In the genomic region with DNA sequence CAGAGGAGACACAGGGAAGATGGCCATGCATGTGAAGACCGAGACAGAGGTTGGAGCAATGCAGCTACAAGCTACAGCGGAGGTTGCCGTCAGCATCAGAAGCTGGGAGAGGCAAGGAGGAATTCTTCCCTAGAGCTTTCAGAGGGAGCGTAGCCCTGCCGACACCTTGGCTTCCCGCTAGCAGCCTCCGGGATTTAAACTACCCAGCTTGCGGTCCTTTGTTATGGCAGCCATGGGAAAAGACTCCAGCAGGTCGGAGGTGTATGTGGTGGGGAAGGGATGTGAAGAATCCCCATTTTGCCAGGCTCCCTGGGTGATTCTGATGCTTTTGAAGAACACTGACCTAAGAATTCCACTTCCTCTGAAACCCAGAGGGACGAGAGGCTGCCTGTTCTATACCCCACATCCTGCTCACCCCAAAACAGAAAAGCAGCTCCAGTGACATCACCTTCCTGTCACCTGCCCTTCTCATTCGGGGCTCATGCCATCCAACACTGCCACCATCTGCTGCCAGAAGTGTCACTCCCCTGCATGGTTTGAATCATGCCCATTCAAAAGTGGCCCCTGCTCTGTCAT, we compare ENCODE assay signal across 11 cellular contexts.
DNase-seq lines count a peak whose midpoint lies in the region; ATAC-seq lines count a peak whose summit lies in the region.
"Had no signal": no experiment of that assay in that cellular context is flagged by ENCODE, and none has a peak within 500 bp of the region (broad histone marks: within the 10 kb centered on the region; RNA-seq: fewer than 3 reads in every experiment).

No MANE protein-coding gene starts in this region.

- DNase-seq in stimulated activated CD4-positive, alpha-beta T cell treated with anti-CD3 and anti-CD28 coated beads, Interleukin-2, amount 100 ng/mL, for 24 hours: peak; percentile 17 to 22
- no peak for DNase-seq in stimulated activated CD4-positive, alpha-beta T cell treated with anti-CD3 and anti-CD28 coated beads, Interleukin-4, amount 100 ng/mL, for 1 hour
- DNase-seq in activated CD4-positive, alpha-beta T cell treated with anti-CD3 and anti-CD28 coated beads for 4 hours: peak; percentile 16 to 26
- peak; percentile 12 to 23 (median 15) for DNase-seq in effector memory CD8-positive, alpha-beta T cell
- DNase-seq in hypothalamus (lab: John Stamatoyannopoulos, UW) (no peak), nucleus accumbens (lab: John Stamatoyannopoulos, UW) (no peak), SKM-1 (lab: John Stamatoyannopoulos, UW; ENCODE audit: unreplicated experiment) (no peak)
- DNase-seq: aorta, NCI-H1694 treated with DMSO at 0.1 percent for 48 hours, WERI-Rb-1 had no signal

- no peak overlapping the region for H3K27ac Mint-ChIP-seq in effector memory CD8-positive, alpha-beta T cell

- peak; percentile 7 for ATAC-seq in effector memory CD8-positive, alpha-beta T cell (replicated peaks)
- ATAC-seq in HG02884 (IDR thresholded peaks at IDR 0.05; ENCODE audit: unreplicated experiment): no peak

- peaks cover 10% of the 10 kb centered on the region for H3K36me3 Mint-ChIP-seq in effector memory CD8-positive, alpha-beta T cell (ENCODE audit: insufficient read depth)

- peak overlapping the region in 1 of 2 donors; percentile 75 for H3K4me3 Mint-ChIP-seq in effector memory CD8-positive, alpha-beta T cell

- peaks cover 25 to 32% of the 10 kb centered on the region in 2 donors for H3K27me3 Mint-ChIP-seq in effector memory CD8-positive, alpha-beta T cell

- H3K4me1 Mint-ChIP-seq in effector memory CD8-positive, alpha-beta T cell (ENCODE audit: low read depth in 2 of 2): peaks cover 20 to 21% of the 10 kb centered on the region in 2 donors

- H3K9me3 Mint-ChIP-seq in effector memory CD8-positive, alpha-beta T cell: no peaks in the 10 kb centered on the region

Comparison
In these comparisons a context has a peak if more than half of its experiments do, and no peak if none do; other contexts are left out.
1. DNase-seq: peak in stimulated activated CD4-positive, alpha-beta T cell treated with anti-CD3 and anti-CD28 coated beads, Interleukin-2, amount 100 ng/mL, for 24 hours (2 of 2), activated CD4-positive, alpha-beta T cell treated with anti-CD3 and anti-CD28 coated beads for 4 hours (2 of 2) and effector memory CD8-positive, alpha-beta T cell (3 of 3); none in stimulated activated CD4-positive, alpha-beta T cell treated with anti-CD3 and anti-CD28 coated beads, Interleukin-4, amount 100 ng/mL, for 1 hour (single experiment), hypothalamus (0 of 51), nucleus accumbens (0 of 56) and SKM-1 (single experiment).